ENCODE assay signal across 9 cellular contexts in genomic region chr13:66994498-66995365, GRCh38.
DNase-seq lines count a peak whose midpoint lies in the region; ATAC-seq and TF ChIP-seq lines count a peak whose summit lies in the region.
"Had no signal": no experiment of that assay in that cellular context is flagged by ENCODE, and none has a peak within 500 bp of the region (broad histone marks: within the 10 kb centered on the region; RNA-seq: fewer than 3 reads in every experiment).

No MANE protein-coding gene starts in this region.

- peak; percentile 58 for DNase-seq in renal cortical epithelial cell (ENCODE audit: low read depth)
- no peak for DNase-seq in activated naive CD4-positive, alpha-beta T cell treated with Interleukin-2 at 50 U/mL for 16 hours
- no peak for DNase-seq in SIG-M5 (lab: John Stamatoyannopoulos, UW)
- no peak for DNase-seq in COR-L47 (lab: John Stamatoyannopoulos, UW)
- DNase-seq in H4 (ENCODE audit: low spot score): no peak
- DNase-seq: stimulated activated CD4-positive, alpha-beta T cell treated with anti-CD3 and anti-CD28 coated beads, Interleukin-4, amount 100 ng/mL, for 1 hour had no signal

- peaks cover 0 to 6% (median 3%) of the 10 kb centered on the region in 5 experiments for H3K9me3 Mint-ChIP-seq in brain

- H3K4me1 Mint-ChIP-seq in brain: peaks cover 31% of the 10 kb centered on the region

- peak overlapping the region in 4 of 5 experiments; percentile 31 to 60 (median 42) for H3K27ac Mint-ChIP-seq in brain

- H3K4me3 Mint-ChIP-seq in brain: peak overlapping the region in 4 of 5 experiments; percentile 19 to 54 (median 40)

- ATAC-seq in GM19035 (IDR thresholded peaks at IDR 0.05; ENCODE audit: unreplicated experiment): peak; percentile 41
- peak; percentile 22 for ATAC-seq in HG03039 (IDR thresholded peaks at IDR 0.05; ENCODE audit: unreplicated experiment)

- TF ChIP-seq CTCF in brain (conservative IDR thresholded peaks at IDR 0.05): no peak

- H3K36me3 Mint-ChIP-seq in brain: no peaks in the 10 kb centered on the region

- no peaks in the 10 kb centered on the region for H3K27me3 Mint-ChIP-seq in brain
